8 cellular contexts compared by ENCODE assay signal in genomic region chr22:41092023-41092817, GRCh38. TPM values are rescaled to one million over a fixed set of nuclear protein-coding genes. Genes with fewer than 3 reads are reported as not detected.
DNase-seq lines count a peak whose midpoint lies in the region; ATAC-seq, FAIRE-seq and TF ChIP-seq lines count a peak whose summit lies in the region.

TSS of gene EP300 (plus strand) at chr22:41092592. CDS start at chr22:41093005, 413 bp downstream.

- TF ChIP-seq CTCF in GM12864 (IDR thresholded peaks at IDR 0.05; ENCODE audit: low read depth, low read length, missing control alignments) = peak; percentile 10
- no peak for TF ChIP-seq CTCF in D721Med (IDR thresholded peaks at IDR 0.05; ENCODE audit: insufficient read depth, missing control alignments)

- intact Hi-C loops in sciatic nerve (cut with DNase I) = loop anchor here (10.0 kb wide), 1 partner anchor 127 kb away; no protein-coding TSS in a partner anchor

- no peak for FAIRE-seq in D721Med (lab: Jason Lieb, UNC)

- DNase-seq in GM12864 (ENCODE audit: low read depth) (peak; percentile 56), H4 (ENCODE audit: low spot score) (peak; percentile 83), M059J (ENCODE audit: low read depth) (peak; percentile 78), T1000 (lab: John Stamatoyannopoulos, UW) (peak; percentile 36), astrocyte of the hippocampus (ENCODE audit: low read depth, low spot score) (peak; percentile 86), hippocampal formation (lab: John Stamatoyannopoulos, UW) (peak; percentile 49 to 55), sciatic nerve (ENCODE audit: low spot score) (peak; percentile 92), D721Med (ENCODE audit: insufficient read length, low spot score) (no peak)

- ATAC-seq in sciatic nerve = peak; percentile 65

- H3K4me3 ChIP-seq in GM12864 (ENCODE audit: low read depth, low read length) = peak within 1 kb of the TSS; percentile 95

RNA-seq across cellular contexts. Expression of gene EP300, which starts in this region (rescaled TPM):
- total RNA-seq in H4 (2014; rRNA removed; shearing (Covaris generic)) = 27.1 and 30.7 TPM in 2 replicates
- 20.1 and 25.2 TPM in 2 replicates for total RNA-seq in M059J (2014; rRNA removed; shearing (Covaris generic))
- 84.3 TPM for total RNA-seq in sciatic nerve
